23 cellular contexts compared by ENCODE assay signal in the genomic region with DNA sequence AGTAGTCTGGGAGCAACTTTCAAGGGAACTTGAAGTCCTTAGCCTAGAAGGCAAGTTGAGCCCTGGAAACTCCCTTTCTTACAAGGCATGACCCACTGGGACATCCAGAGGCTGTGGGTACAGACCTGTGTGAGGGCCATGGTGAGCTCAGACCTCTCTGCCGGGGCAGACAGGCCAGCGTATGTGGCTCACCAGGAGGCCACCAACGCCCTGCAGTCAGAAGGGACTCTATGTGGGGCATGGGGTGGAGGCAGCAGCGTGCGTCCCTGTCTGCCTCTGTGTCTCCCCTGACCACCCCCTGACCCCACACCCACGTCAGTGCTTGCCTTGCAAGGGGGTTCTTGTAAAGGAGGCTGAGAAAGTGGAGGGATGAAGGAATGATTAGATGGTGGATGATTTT. TPM values are rescaled to one million over a fixed set of nuclear protein-coding genes. Genes with fewer than 3 reads are reported as not detected.
A peak's percentile ranks its signal among the peaks of the same experiment; 100 is the strongest.
DNase-seq lines count a peak whose midpoint lies in the region; ATAC-seq and TF ChIP-seq lines count a peak whose summit lies in the region.
"Had no signal": no experiment of that assay in that cellular context is flagged by ENCODE, and none has a peak within 500 bp of the region (broad histone marks: within the 10 kb centered on the region; RNA-seq: fewer than 3 reads in every experiment).

No MANE protein-coding gene starts in this region.

- no peak overlapping the region for H3K4me3 ChIP-seq in GM23338
- no peak overlapping the region for H3K4me3 ChIP-seq in endodermal cell (ENCODE audit: low read length)
- H3K4me3 ChIP-seq: ovary, suprapubic skin had no signal

- no peak overlapping the region for H2AFZ ChIP-seq in GM23338

- no peak overlapping the region for H3K4me2 ChIP-seq in GM23338

- no peak overlapping the region for H3K27ac Mint-ChIP-seq in activated CD4-positive, alpha-beta T cell treated with anti-CD3 and anti-CD28 coated beads, Interleukin-2, amount 10 ng/mL, durations not matched to agents 24 days and 14 days
- H3K27ac Mint-ChIP-seq in GM23338 (no peak overlapping the region), endodermal cell (no peak overlapping the region), osteocyte (ENCODE audit: unreplicated experiment) (no peak overlapping the region)
- H3K27ac Mint-ChIP-seq: activated CD4-positive, alpha-beta memory T cell treated with anti-CD3 and anti-CD28 coated beads, Interleukin-2, amount 10 ng/mL, durations not matched to agents 7 days and 5 days; HFFc6 had no signal

- no peak for TF ChIP-seq CTCF in GM23338 (conservative IDR thresholded peaks at IDR 0.05; ENCODE audit: low read depth in 2 of 2)
- no peak for TF ChIP-seq CTCF in endodermal cell (conservative IDR thresholded peaks at IDR 0.05)
- TF ChIP-seq CTCF in osteocyte (IDR thresholded peaks at IDR 0.05), result no peak

- intact Hi-C loops in activated CD4-positive, alpha-beta T cell treated with anti-CD3 and anti-CD28 coated beads, Interleukin-2, amount 10 ng/mL, durations not matched to agents 24 days and 14 days (cut with micrococcal nuclease), result no loop called here

- H3K4me1 ChIP-seq in GM23338 (ENCODE audit: insufficient read depth) (no peaks in the 10 kb centered on the region), endodermal cell (ENCODE audit: control insufficient read depth, insufficient read depth, low read length) (no peaks in the 10 kb centered on the region)

- H3F3A ChIP-seq in GM23338 (replicated peaks; ENCODE audit: low read depth), result no peaks in the 10 kb centered on the region

- no peak overlapping the region for H3K4me3 Mint-ChIP-seq in activated CD4-positive, alpha-beta T cell treated with anti-CD3 and anti-CD28 coated beads, Interleukin-2, amount 10 ng/mL, durations not matched to agents 24 days and 14 days
- H3K4me3 Mint-ChIP-seq in GM23338 (no peak overlapping the region), endodermal cell (no peak overlapping the region), osteocyte (ENCODE audit: unreplicated experiment) (no peak overlapping the region)
- H3K4me3 Mint-ChIP-seq: activated CD4-positive, alpha-beta memory T cell treated with anti-CD3 and anti-CD28 coated beads, Interleukin-2, amount 10 ng/mL, durations not matched to agents 7 days and 5 days; HFFc6; naive thymus-derived CD8-positive, alpha-beta T cell had no signal

- H3K79me2 ChIP-seq in GM23338 (replicated peaks; ENCODE audit: insufficient read depth), result peaks cover 73% of the 10 kb centered on the region

- ATAC-seq in GM23338 (peak; percentile 56), HG03159 (IDR thresholded peaks at IDR 0.05; ENCODE audit: unreplicated experiment) (no peak), HG02981 (IDR thresholded peaks at IDR 0.05; ENCODE audit: unreplicated experiment) (no peak), GM21423 (IDR thresholded peaks at IDR 0.05; ENCODE audit: unreplicated experiment) (no peak)
- ATAC-seq: activated CD4-positive, CD25-positive, alpha-beta regulatory T cell treated with anti-CD3 and anti-CD28 coated beads, Interleukin-2, amount 50 U/mL, for 24 hours; left lobe of liver; naive thymus-derived CD8-positive, alpha-beta T cell had no signal

- no peaks in the 10 kb centered on the region for H3K27me3 Mint-ChIP-seq in activated CD4-positive, alpha-beta T cell treated with anti-CD3 and anti-CD28 coated beads, Interleukin-2, amount 10 ng/mL, durations not matched to agents 24 days and 14 days
- peaks cover 7% of the 10 kb centered on the region for H3K27me3 Mint-ChIP-seq in GM23338 (ENCODE audit: insufficient read depth, low read depth, poor library complexity)
- peaks cover 38% of the 10 kb centered on the region for H3K27me3 Mint-ChIP-seq in endodermal cell (ENCODE audit: insufficient read depth)
- H3K27me3 Mint-ChIP-seq in osteocyte (ENCODE audit: unreplicated experiment), result no peaks in the 10 kb centered on the region
- H3K27me3 Mint-ChIP-seq: activated CD4-positive, alpha-beta memory T cell treated with anti-CD3 and anti-CD28 coated beads, Interleukin-2, amount 10 ng/mL, durations not matched to agents 7 days and 5 days; naive thymus-derived CD8-positive, alpha-beta T cell had no signal

- H3K27ac ChIP-seq in GM23338 (ENCODE audit: low read depth) (no peak overlapping the region), endodermal cell (ENCODE audit: low read depth, low read length) (no peak overlapping the region)
- H3K27ac ChIP-seq: 22Rv1, C4-2B, ovary, suprapubic skin had no signal

- H3K27me3 ChIP-seq in GM23338 (ENCODE audit: insufficient read depth) (no peaks in the 10 kb centered on the region), endodermal cell (ENCODE audit: control insufficient read depth, insufficient read depth, low read length, poor library complexity, severe bottlenecking) (peaks cover 14% of the 10 kb centered on the region)
- H3K27me3 ChIP-seq: ovary, suprapubic skin had no signal

- peak; percentile 54 for DNase-seq in activated CD4-positive, alpha-beta T cell treated with anti-CD3 and anti-CD28 coated beads, Interleukin-2, amount 10 ng/mL, durations not matched to agents 24 days and 14 days
- DNase-seq in activated CD4-positive, alpha-beta T cell treated with anti-CD3 and anti-CD28 coated beads, Interleukin-2, amount 50 U/mL, for 48 hours, result no peak
- no peak for DNase-seq in GM23338 (ENCODE audit: low spot score)
- DNase-seq in endodermal cell, result peak; percentile 40
- DNase-seq in osteocyte (ENCODE audit: extremely low spot score, unreplicated experiment), result peak; percentile 7
- DNase-seq: activated CD4-positive, alpha-beta memory T cell treated with anti-CD3 and anti-CD28 coated beads, Interleukin-2, amount 10 ng/mL, durations not matched to agents 7 days and 5 days; activated gamma-delta T cell treated with Interleukin-2 at 50 U/mL for 16 hours; HFFc6; midbrain; naive thymus-derived CD8-positive, alpha-beta T cell; NCI-H82; ovary; RPMI8226; stimulated activated CD4-positive, alpha-beta T cell treated with anti-CD3 and anti-CD28 coated beads, Interleukin-2, amount 100 ng/mL, for 24 hours; T-helper 1 cell had no signal

- H3K36me3 ChIP-seq in GM23338 (ENCODE audit: insufficient read depth) (no peaks in the 10 kb centered on the region), endodermal cell (ENCODE audit: control insufficient read depth, insufficient read depth, low read length) (no peaks in the 10 kb centered on the region)
- H3K36me3 ChIP-seq: ovary, suprapubic skin had no signal

- 80 to 81% methylated on average over 2 to 6 of the region's 6 CpGs for WGBS in endodermal cell (ENCODE audit: insufficient coverage in 1 of 2, insufficient read length in 1 of 2), 2 experiments

- H3K9me3 Mint-ChIP-seq in activated CD4-positive, alpha-beta T cell treated with anti-CD3 and anti-CD28 coated beads, Interleukin-2, amount 10 ng/mL, durations not matched to agents 24 days and 14 days, result peaks cover 5% of the 10 kb centered on the region
- H3K9me3 Mint-ChIP-seq in GM23338 (peaks cover 20% of the 10 kb centered on the region), endodermal cell (peaks cover 17% of the 10 kb centered on the region), osteocyte (ENCODE audit: unreplicated experiment) (peaks cover 5% of the 10 kb centered on the region)

- H3K36me3 Mint-ChIP-seq in activated CD4-positive, alpha-beta T cell treated with anti-CD3 and anti-CD28 coated beads, Interleukin-2, amount 10 ng/mL, durations not matched to agents 24 days and 14 days (ENCODE audit: low read depth), result peaks cover 10% of the 10 kb centered on the region
- H3K36me3 Mint-ChIP-seq in GM23338 (ENCODE audit: low read depth) (peaks cover 26% of the 10 kb centered on the region), endodermal cell (ENCODE audit: low read depth) (peaks cover 7% of the 10 kb centered on the region), osteocyte (ENCODE audit: unreplicated experiment) (peaks cover 5% of the 10 kb centered on the region)

- peaks cover 12% of the 10 kb centered on the region for H3K4me1 Mint-ChIP-seq in activated CD4-positive, alpha-beta T cell treated with anti-CD3 and anti-CD28 coated beads, Interleukin-2, amount 10 ng/mL, durations not matched to agents 24 days and 14 days
- H3K4me1 Mint-ChIP-seq in GM23338 (peaks cover 19% of the 10 kb centered on the region), endodermal cell (peaks cover 9% of the 10 kb centered on the region), osteocyte (ENCODE audit: unreplicated experiment) (peaks cover 22% of the 10 kb centered on the region)
- H3K4me1 Mint-ChIP-seq: activated CD4-positive, alpha-beta memory T cell treated with anti-CD3 and anti-CD28 coated beads, Interleukin-2, amount 10 ng/mL, durations not matched to agents 7 days and 5 days had no signal

- peaks cover 5% of the 10 kb centered on the region for H3K9me3 ChIP-seq in endodermal cell (ENCODE audit: control insufficient read depth, low read length)
- H3K9me3 ChIP-seq: ovary, suprapubic skin had no signal

- H3K9ac ChIP-seq in endodermal cell (ENCODE audit: extremely low read depth, low read length, poor library complexity, severe bottlenecking), result no peak overlapping the region

- no peaks in the 10 kb centered on the region for H3K9me2 ChIP-seq in GM23338 (ENCODE audit: insufficient read depth)

- H4K20me1 ChIP-seq in GM23338 (replicated peaks; ENCODE audit: insufficient read depth), result peaks cover 6% of the 10 kb centered on the region; the same call in 1 of the 2 replicates

RNA-seq across cellular contexts. Expression of a gene that starts 10.8 kb away (rescaled TPM):
- total RNA-seq in activated CD4-positive, alpha-beta T cell treated with anti-CD3 and anti-CD28 coated beads, Interleukin-2, amount 10 ng/mL, durations not matched to agents 24 days and 14 days, result 27.0 and 35.3 TPM in 2 replicates
- 37.4 TPM in 2 replicates for total RNA-seq in GM23338 (2014; rRNA removed; shearing (Covaris generic))
- 25.2 and 28.5 TPM in 2 replicates for polyA plus RNA-seq in GM23338 (2016; fragmentation: Nextera tagmentation; extraction: Ambion mirVana)
- total RNA-seq in endodermal cell, result 10 to 100 TPM in 1 of 2 donors, 1 to 10 TPM in 1; 6.6 to 14.9 TPM
- 13.1 TPM for polyA plus RNA-seq in endodermal cell (2013, experiment 1 of 2)
- polyA plus RNA-seq in endodermal cell (2013, experiment 2 of 2), result 10.1 TPM
- total RNA-seq in osteocyte, result 16.0 and 16.2 TPM in 2 replicates

Comparison
In these comparisons a context has a peak if more than half of its experiments do, and no peak if none do; other contexts are left out.
1. DNase-seq: peak in activated CD4-positive, alpha-beta T cell treated with anti-CD3 and anti-CD28 coated beads, Interleukin-2, amount 10 ng/mL, durations not matched to agents 24 days and 14 days (single experiment), endodermal cell (single experiment) and osteocyte (single experiment); none in activated CD4-positive, alpha-beta T cell treated with anti-CD3 and anti-CD28 coated beads, Interleukin-2, amount 50 U/mL, for 48 hours (0 of 2) and GM23338 (single experiment).